In the genomic region with DNA sequence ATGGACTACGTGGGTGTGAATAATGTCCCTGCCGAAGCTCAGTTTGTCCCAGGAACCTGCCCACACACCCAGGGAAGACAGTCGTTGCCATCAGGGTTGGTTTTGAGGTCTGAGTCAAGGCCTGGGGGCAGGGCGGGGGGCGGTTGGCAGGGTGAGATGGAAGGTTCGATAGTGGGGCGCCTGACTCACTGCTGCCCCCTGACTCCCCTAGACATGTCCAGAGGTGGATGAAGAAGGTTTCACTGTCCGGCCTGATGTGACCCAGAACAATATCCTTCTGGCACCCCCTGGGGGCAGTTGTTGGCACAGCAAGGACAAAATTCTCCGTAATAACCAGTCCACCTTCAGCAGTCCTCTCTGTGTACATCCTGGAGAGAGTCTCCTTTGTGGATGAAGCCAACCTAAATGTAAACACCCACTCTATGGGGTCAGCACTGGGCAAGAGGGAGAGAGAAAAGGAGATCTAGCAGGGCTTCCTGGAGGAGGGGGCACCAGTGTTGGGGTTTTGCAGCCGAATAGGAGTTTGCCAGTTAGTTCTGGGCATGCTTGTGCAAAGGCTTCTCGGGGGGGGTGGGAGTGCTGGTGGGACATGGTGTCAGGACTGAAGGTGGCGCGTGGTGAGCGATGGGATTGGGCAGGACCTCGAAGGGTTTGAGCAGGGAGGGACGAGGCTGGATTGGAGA, we compare ENCODE assay signal across 8 cellular contexts. TPM values are rescaled to one million over a fixed set of nuclear protein-coding genes. Genes with fewer than 3 reads are reported as not detected.
DNase-seq lines count a peak whose midpoint lies in the region; ATAC-seq and TF ChIP-seq lines count a peak whose summit lies in the region.

No MANE protein-coding gene starts in this region.

- no peak overlapping the region for H2BK5ac ChIP-seq in IMR-90 (ENCODE audit: low read depth, low read length, poor library complexity, severe bottlenecking)

- H3K27me3 ChIP-seq in DOHH2 (ENCODE audit: control insufficient read depth, low read length) (no peaks in the 10 kb centered on the region), IMR-90 (ENCODE audit: control insufficient read depth, insufficient read depth, low read length) (peaks cover under 1% of the 10 kb centered on the region; the same call in 1 of the 2 replicates)

- peak overlapping the region; percentile 74 for H3K27ac ChIP-seq in DOHH2 (ENCODE audit: low read depth, low read length)
- no peak overlapping the region for H3K27ac ChIP-seq in IMR-90 (ENCODE audit: insufficient read depth, low read length)

- H4K91ac ChIP-seq in IMR-90 (ENCODE audit: insufficient read depth, low read depth, low read length): no peak overlapping the region

- no peak overlapping the region for H3K56ac ChIP-seq in IMR-90 (ENCODE audit: extremely low read depth, insufficient read depth, low read length)

- H3K9me3 ChIP-seq in DOHH2 (ENCODE audit: control insufficient read depth, insufficient read depth, low read length): no peaks in the 10 kb centered on the region
- no peaks in the 10 kb centered on the region for H3K9me3 ChIP-seq in IMR-90 (ENCODE audit: control insufficient read depth, insufficient read depth, low read length)

- H3K9me2 ChIP-seq in DOHH2 (replicated peaks; ENCODE audit: control insufficient read depth, low read length): no peaks in the 10 kb centered on the region

- H3K4me3 ChIP-seq in DOHH2 (ENCODE audit: low read length) (peak overlapping the region; percentile 18; the same call in 1 of the 2 replicates), IMR-90 (ENCODE audit: insufficient read depth, low read depth, low read length) (no peak overlapping the region), fibroblast of the aortic adventitia (ENCODE audit: low read depth, low read length) (no peak overlapping the region), lower leg skin (ENCODE audit: low read depth, poor library complexity, severe bottlenecking) (no peak overlapping the region)

- ATAC-seq in IMR-90 (ENCODE audit: low read depth): peak; percentile 54; the same call in 1 of the 2 replicates
- no peak for ATAC-seq in stimulated activated naive B cell treated with anti-CD40 and anti-IgM and Interleukin-4, amounts not matched to agents 10 μg/mL and 1 μg/mL and 100 μg/mL, for 72 hours (replicated peaks)
- ATAC-seq in HG02623 (IDR thresholded peaks at IDR 0.05; ENCODE audit: unreplicated experiment): no peak
- no peak for ATAC-seq in left ventricle myocardium superior

- no peaks in the 10 kb centered on the region for H3K27me3 Mint-ChIP-seq in activated CD4-positive, alpha-beta memory T cell treated with anti-CD3 and anti-CD28 coated beads, Interleukin-2, amount 10 ng/mL, durations not matched to agents 7 days and 5 days
- H3K27me3 Mint-ChIP-seq in stimulated activated naive B cell treated with anti-CD40 and anti-IgM and Interleukin-4, amounts not matched to agents 10 μg/mL and 1 μg/mL and 100 μg/mL, for 72 hours: no peaks in the 10 kb centered on the region

- DNase-seq in IMR-90: peak; percentile 19
- peak; percentile 42 for DNase-seq in activated CD4-positive, alpha-beta memory T cell treated with anti-CD3 and anti-CD28 coated beads, Interleukin-2, amount 10 ng/mL, durations not matched to agents 7 days and 5 days
- DNase-seq in fibroblast of the aortic adventitia (ENCODE audit: low read depth): peak; percentile 32
- no peak for DNase-seq in stimulated activated naive B cell treated with anti-CD40 and anti-IgM and Interleukin-4, amounts not matched to agents 10 μg/mL and 1 μg/mL and 100 μg/mL, for 72 hours
- DNase-seq in lower leg skin (ENCODE audit: low spot score in 2 of 2): no peak
- DNase-seq in left ventricle myocardium superior: no peak

- no peaks in the 10 kb centered on the region for H3K9me1 ChIP-seq in IMR-90 (ENCODE audit: insufficient read depth, low read length)

- H2BK20ac ChIP-seq in IMR-90 (ENCODE audit: low read depth, low read length): no peak overlapping the region

- H3F3A ChIP-seq in DOHH2 (ENCODE audit: control insufficient read depth, insufficient read depth): peaks cover 6% of the 10 kb centered on the region

- dilution Hi-C loops in IMR-90 (cut with HindIII; ENCODE audit: low sequenced_read_pairs, unreplicated experiment): no loop called here

- peak; percentile 51 for TF ChIP-seq RAD21 in IMR-90 (IDR thresholded peaks at IDR 0.05; ENCODE audit: low read length)

- no peak overlapping the region for H3K9ac ChIP-seq in IMR-90 (ENCODE audit: low read depth, low read length)

- H2AFZ ChIP-seq in IMR-90 (replicated peaks; ENCODE audit: low read length, poor library complexity): no peak overlapping the region

- no TSS peak for BruUV-seq in IMR-90 (replicated peaks; lab: Mats Ljungman, UMichigan)

- in situ Hi-C loops in IMR-90 (cut with MboI; ENCODE audit: low sequenced_read_pairs): no loop called here

- H2BK15ac ChIP-seq in IMR-90 (ENCODE audit: low read depth, low read length): no peak overlapping the region

- H3K36me3 ChIP-seq in DOHH2 (ENCODE audit: control insufficient read depth, low read length) (peaks cover 71% of the 10 kb centered on the region), IMR-90 (ENCODE audit: control insufficient read depth, insufficient read depth, low read length) (no peaks in the 10 kb centered on the region)

- peaks cover 55% of the 10 kb centered on the region for H3K36me3 Mint-ChIP-seq in activated CD4-positive, alpha-beta memory T cell treated with anti-CD3 and anti-CD28 coated beads, Interleukin-2, amount 10 ng/mL, durations not matched to agents 7 days and 5 days (ENCODE audit: low read depth)
- peaks cover 65 to 79% of the 10 kb centered on the region in 2 donors for H3K36me3 Mint-ChIP-seq in stimulated activated naive B cell treated with anti-CD40 and anti-IgM and Interleukin-4, amounts not matched to agents 10 μg/mL and 1 μg/mL and 100 μg/mL, for 72 hours

- H3K4me1 Mint-ChIP-seq in activated CD4-positive, alpha-beta memory T cell treated with anti-CD3 and anti-CD28 coated beads, Interleukin-2, amount 10 ng/mL, durations not matched to agents 7 days and 5 days: peaks cover 18% of the 10 kb centered on the region
- H3K4me1 Mint-ChIP-seq in stimulated activated naive B cell treated with anti-CD40 and anti-IgM and Interleukin-4, amounts not matched to agents 10 μg/mL and 1 μg/mL and 100 μg/mL, for 72 hours: peaks cover 52 to 78% of the 10 kb centered on the region in 2 donors

- no peak overlapping the region for H2AK5ac ChIP-seq in IMR-90 (ENCODE audit: low read depth, low read length)

- CTCF ChIA-PET in IMR-90 (lab: Yijun Ruan, JAX): no interaction called here
- CTCF ChIA-PET in activated CD4-positive, alpha-beta memory T cell treated with anti-CD3 and anti-CD28 coated beads, Interleukin-2, amount 10 ng/mL, durations not matched to agents 7 days and 5 days (lab: Charles Lee): interaction anchor here (0.7 to 1.6 kb wide), 13 partner anchors 9 to 82 kb away, joined by 3 to 14 read pairs (median 3); partner anchors contain the start of gene FCHO1

- H2AK9ac ChIP-seq in IMR-90 (replicated peaks; ENCODE audit: low read depth, low read length, poor library complexity): no peak overlapping the region

- H3K23ac ChIP-seq in IMR-90 (ENCODE audit: low read depth, low read length): no peak overlapping the region

- TF ChIP-seq POLR2A in IMR-90 (IDR thresholded peaks at IDR 0.05; ENCODE audit: low read depth, low read length): no peak
- no peak for TF ChIP-seq POLR2A in lower leg skin (IDR thresholded peaks at IDR 0.05)

- no peaks in the 10 kb centered on the region for H3K79me1 ChIP-seq in IMR-90 (ENCODE audit: low read depth in 1 of 2, low read length in 2 of 2)

- H3K79me2 ChIP-seq in DOHH2 (ENCODE audit: control insufficient read depth, low read length): no peaks in the 10 kb centered on the region

- H4K8ac ChIP-seq in IMR-90 (ENCODE audit: low read depth in 2 of 2, low read length in 2 of 2): no peak overlapping the region

- no peak overlapping the region for H3K4ac ChIP-seq in IMR-90 (ENCODE audit: low read depth, low read length)

- TF ChIP-seq CTCF in DOHH2 (IDR thresholded peaks at IDR 0.05; ENCODE audit: low read depth, low read length, poor library complexity, severe bottlenecking): peak; percentile 91
- TF ChIP-seq CTCF in IMR-90 (conservative IDR thresholded peaks at IDR 0.05; ENCODE audit: low read depth, low read length): peak; percentile 65
- TF ChIP-seq CTCF in fibroblast of the aortic adventitia (IDR thresholded peaks at IDR 0.05; ENCODE audit: insufficient read depth, low read length): peak; percentile 68
- TF ChIP-seq CTCF in lower leg skin (IDR thresholded peaks at IDR 0.05): no peak

- H4K20me1 ChIP-seq in DOHH2 (ENCODE audit: control insufficient read depth, insufficient read depth, low read depth, low read length) (no peaks in the 10 kb centered on the region), IMR-90 (ENCODE audit: insufficient read depth, low read length) (no peaks in the 10 kb centered on the region)

- H3K14ac ChIP-seq in IMR-90 (replicated peaks; ENCODE audit: low read depth, low read length): no peak overlapping the region

- POLR2A ChIA-PET in IMR-90 (lab: Charles Lee; ENCODE audit: unreplicated experiment): no interaction called here
- POLR2A ChIA-PET in activated CD4-positive, alpha-beta memory T cell treated with anti-CD3 and anti-CD28 coated beads, Interleukin-2, amount 10 ng/mL, durations not matched to agents 7 days and 5 days (lab: Charles Lee): no interaction called here

- no CpG with 5 or more reads among the region's 16 CpGs for WGBS in IMR-90 (ENCODE audit: extremely low coverage in 2 of 2, insufficient read length in 1 of 2), 2 experiments
- 59 to 66% methylated on average over 14 to 16 of the region's 16 CpGs for WGBS in lower leg skin, 2 donors

- no peak overlapping the region for H3K4me3 Mint-ChIP-seq in activated CD4-positive, alpha-beta memory T cell treated with anti-CD3 and anti-CD28 coated beads, Interleukin-2, amount 10 ng/mL, durations not matched to agents 7 days and 5 days
- peak overlapping the region; percentile 72 to 75 for H3K4me3 Mint-ChIP-seq in stimulated activated naive B cell treated with anti-CD40 and anti-IgM and Interleukin-4, amounts not matched to agents 10 μg/mL and 1 μg/mL and 100 μg/mL, for 72 hours

- no peak overlapping the region for H3K18ac ChIP-seq in IMR-90 (ENCODE audit: low read depth, low read length)

- intact Hi-C loops in IMR-90 (cut with micrococcal nuclease) (loop anchor here (2.0 kb wide), 1 partner anchor 71 kb away; no protein-coding TSS in a partner anchor), lower leg skin (cut with DNase I; ENCODE audit: low total_unique reads) (no loop called here), left ventricle myocardium superior (cut with micrococcal nuclease) (no loop called here)

- no peaks in the 10 kb centered on the region for H3K9me3 Mint-ChIP-seq in activated CD4-positive, alpha-beta memory T cell treated with anti-CD3 and anti-CD28 coated beads, Interleukin-2, amount 10 ng/mL, durations not matched to agents 7 days and 5 days
- H3K9me3 Mint-ChIP-seq in stimulated activated naive B cell treated with anti-CD40 and anti-IgM and Interleukin-4, amounts not matched to agents 10 μg/mL and 1 μg/mL and 100 μg/mL, for 72 hours: peaks cover 0 to 3% of the 10 kb centered on the region in 2 donors

- peak overlapping the region; percentile 66 for H3K27ac Mint-ChIP-seq in activated CD4-positive, alpha-beta memory T cell treated with anti-CD3 and anti-CD28 coated beads, Interleukin-2, amount 10 ng/mL, durations not matched to agents 7 days and 5 days
- peak overlapping the region; percentile 100 for H3K27ac Mint-ChIP-seq in stimulated activated naive B cell treated with anti-CD40 and anti-IgM and Interleukin-4, amounts not matched to agents 10 μg/mL and 1 μg/mL and 100 μg/mL, for 72 hours

- no peak overlapping the region for H2BK120ac ChIP-seq in IMR-90 (ENCODE audit: low read depth, low read length)

- H3K4me2 ChIP-seq in DOHH2 (ENCODE audit: low read length) (peak overlapping the region; percentile 52), IMR-90 (ENCODE audit: low read depth, low read length) (no peak overlapping the region)

- H4K5ac ChIP-seq in IMR-90 (ENCODE audit: low read depth, low read length): no peak overlapping the region

- peaks cover 46% of the 10 kb centered on the region for H3K4me1 ChIP-seq in DOHH2 (ENCODE audit: control insufficient read depth, low read length)
- H3K4me1 ChIP-seq in IMR-90 (ENCODE audit: control insufficient read depth, insufficient read depth, low read length): no peaks in the 10 kb centered on the region

RNA-seq across cellular contexts. Expression of gene B3GNT3, which starts 19.6 kb away (rescaled TPM):
- total RNA-seq in IMR-90 (2012; rRNA removed) (not detected in 2 replicates), fibroblast of the aortic adventitia (ENCODE audit: low replicate concordance) (not detected in 2 replicates), lower leg skin (10 to 100 TPM in 2 of 4 donors, 1 to 10 TPM in 2; 2.9 to 18.3 (median 10.7) TPM), left ventricle myocardium superior (not detected)
- polyA plus RNA-seq in IMR-90 (2012; rRNA removed): not detected in 2 replicates
- polyA plus RNA-seq in IMR-90 (2012; cell fraction: cytosol; rRNA removed): not detected in 2 replicates
- polyA plus RNA-seq in IMR-90 (2012; cell fraction: nucleus; rRNA removed; ENCODE audit: low replicate concordance): not detected in 2 replicates
- total RNA-seq in activated CD4-positive, alpha-beta memory T cell treated with anti-CD3 and anti-CD28 coated beads, Interleukin-2, amount 10 ng/mL, durations not matched to agents 7 days and 5 days: not detected

RNA-seq across cellular contexts. Expression of gene FCHO1, which starts 24.1 kb away (rescaled TPM):
- total RNA-seq in IMR-90 (2012; rRNA removed) (0.18 and 0.28 TPM in 2 replicates), fibroblast of the aortic adventitia (ENCODE audit: low replicate concordance) (0.36 TPM in 1 of 2 replicates, not detected in the other), lower leg skin (10 to 100 TPM; 38.7 to 78.4 (median 56.3) TPM), left ventricle myocardium superior (0.97 TPM)
- polyA plus RNA-seq in IMR-90 (2012; rRNA removed): 1.0 and 1.7 TPM in 2 replicates
- polyA plus RNA-seq in IMR-90 (2012; cell fraction: cytosol; rRNA removed): 0.63 and 0.81 TPM in 2 replicates
- polyA plus RNA-seq in IMR-90 (2012; cell fraction: nucleus; rRNA removed; ENCODE audit: low replicate concordance): 0.48 and 1.2 TPM in 2 replicates
- 10 to 100 TPM; 64.8 to 76.7 TPM for total RNA-seq in activated CD4-positive, alpha-beta memory T cell treated with anti-CD3 and anti-CD28 coated beads, Interleukin-2, amount 10 ng/mL, durations not matched to agents 7 days and 5 days

RNA-seq across cellular contexts. Expression of gene INSL3, which starts 45.9 kb away (rescaled TPM):
- not detected in 2 replicates for total RNA-seq in IMR-90 (2012; rRNA removed)
- polyA plus RNA-seq in IMR-90 (2012; rRNA removed): not detected in 2 replicates
- polyA plus RNA-seq in IMR-90 (2012; cell fraction: cytosol; rRNA removed): 0.09 TPM in 1 of 2 replicates, not detected in the other
- polyA plus RNA-seq in IMR-90 (2012; cell fraction: nucleus; rRNA removed; ENCODE audit: low replicate concordance): 0.21 and 0.27 TPM in 2 replicates
- total RNA-seq in activated CD4-positive, alpha-beta memory T cell treated with anti-CD3 and anti-CD28 coated beads, Interleukin-2, amount 10 ng/mL, durations not matched to agents 7 days and 5 days: 1 to 10 TPM; 7.9 to 9.0 TPM
- total RNA-seq in fibroblast of the aortic adventitia (ENCODE audit: low replicate concordance): not detected in 2 replicates
- total RNA-seq in lower leg skin: not detected
- total RNA-seq in left ventricle myocardium superior: not detected

RNA-seq across cellular contexts. Expression of gene MAP1S, which starts 56.1 kb away (rescaled TPM):
- total RNA-seq in IMR-90 (2012; rRNA removed): 6.1 and 10.6 TPM in 2 replicates
- 48.6 and 50.1 TPM in 2 replicates for polyA plus RNA-seq in IMR-90 (2012; rRNA removed)
- polyA plus RNA-seq in IMR-90 (2012; cell fraction: cytosol; rRNA removed): 20.3 and 29.5 TPM in 2 replicates
- 20.9 and 48.9 TPM in 2 replicates for polyA plus RNA-seq in IMR-90 (2012; cell fraction: nucleus; rRNA removed; ENCODE audit: low replicate concordance)
- 10 to 100 TPM; 66.2 to 76.2 TPM for total RNA-seq in activated CD4-positive, alpha-beta memory T cell treated with anti-CD3 and anti-CD28 coated beads, Interleukin-2, amount 10 ng/mL, durations not matched to agents 7 days and 5 days
- total RNA-seq in fibroblast of the aortic adventitia (ENCODE audit: low replicate concordance): 14.1 and 19.3 TPM in 2 replicates
- total RNA-seq in lower leg skin: 10 to 100 TPM; 10.8 to 32.7 (median 24.5) TPM
- 25.5 TPM for total RNA-seq in left ventricle myocardium superior

Comparison
In these comparisons a context has a peak if more than half of its experiments do, and no peak if none do; other contexts are left out.
1. CTCF ChIP-seq: peak in DOHH2 (single experiment), IMR-90 (single experiment) and fibroblast of the aortic adventitia (single experiment); none in lower leg skin (0 of 3).
2. DNase-seq: peak in IMR-90 (single experiment), activated CD4-positive, alpha-beta memory T cell treated with anti-CD3 and anti-CD28 coated beads, Interleukin-2, amount 10 ng/mL, durations not matched to agents 7 days and 5 days (single experiment) and fibroblast of the aortic adventitia (single experiment); none in stimulated activated naive B cell treated with anti-CD40 and anti-IgM and Interleukin-4, amounts not matched to agents 10 μg/mL and 1 μg/mL and 100 μg/mL, for 72 hours (single experiment), lower leg skin (0 of 2) and left ventricle myocardium superior (single experiment).
3. RNA of gene FCHO1, which starts 24.1 kb away (total RNA-seq): 64.8 to 76.7 TPM in activated CD4-positive, alpha-beta memory T cell treated with anti-CD3 and anti-CD28 coated beads, Interleukin-2, amount 10 ng/mL, durations not matched to agents 7 days and 5 days and 38.7 to 78.4 TPM in lower leg skin; 0.97 TPM in left ventricle myocardium superior (single experiment), 0.36 TPM in fibroblast of the aortic adventitia and 0.18 to 0.28 TPM in IMR-90; every median in the first group is over 10 times any median in the second.